ENCODE assay signal across 28 cellular contexts in genomic region chr3:73773228-73773627, GRCh38.
"Had no signal": no experiment of that assay in that cellular context is flagged by ENCODE, and none has a peak within 500 bp of the region (broad histone marks: within the 10 kb centered on the region; RNA-seq: fewer than 3 reads in every experiment).

No MANE protein-coding gene starts in this region.

- H3K36me3 ChIP-seq: breast epithelium, esophagus muscularis mucosa, gastrocnemius medialis, neutrophil, pancreas, thyroid gland, upper lobe of right lung had no signal

- DNase-seq: activated CD4-positive, alpha-beta memory T cell treated with anti-CD3 and anti-CD28 coated beads, Interleukin-2, amount 10 ng/mL, durations not matched to agents 7 days and 5 days; activated CD4-positive, alpha-beta T cell treated with anti-CD3 and anti-CD28 coated beads, Interleukin-2, amount 10 ng/mL, durations not matched to agents 24 days and 14 days; activated CD4-positive, CD25-positive, alpha-beta regulatory T cell treated with anti-CD3 and anti-CD28 coated beads, Interleukin-2, amount 50 U/mL, for 72 hours; activated naive CD8-positive, alpha-beta T cell treated with anti-CD3 and anti-CD28 coated beads, Interleukin-2, amount 50 U/mL, for 24 hours; activated T-cell treated with anti-CD3 and anti-CD28 coated beads, Interleukin-2, amount 50 U/mL, for 4 hours; effector CD4-positive, alpha-beta T cell; gastrocnemius medialis; glutamatergic neuron; mucosa of descending colon; nephron progenitor cell; pancreas; psoas muscle; stimulated activated CD4-positive, alpha-beta T cell treated with anti-CD3 and anti-CD28 coated beads, Interleukin-12 subunit alpha, Interleukin-12 subunit beta, amount 100 ng/mL, for 4 hours; stimulated activated CD4-positive, alpha-beta T cell treated with anti-CD3 and anti-CD28 coated beads, Interleukin-4, amount 100 ng/mL, for 1 hour; T-helper 2 cell; thyroid gland; upper lobe of right lung had no signal

- H3K9me3 Mint-ChIP-seq: activated naive CD4-positive, alpha-beta T cell treated with anti-CD3 and anti-CD28 coated beads, Interleukin-2, amount 50 U/mL, for 24 hours; dendritic cell treated with granulocyte-macrophage colony-stimulating factor and Interleukin-4, amounts not matched to agents 40 ng/mL and 50 ng/mL, for 4 days had no signal

- H3K27ac Mint-ChIP-seq: activated CD4-positive, alpha-beta memory T cell treated with anti-CD3 and anti-CD28 coated beads, Interleukin-2, amount 10 ng/mL, durations not matched to agents 7 days and 5 days; activated CD4-positive, alpha-beta T cell treated with anti-CD3 and anti-CD28 coated beads, Interleukin-2, amount 10 ng/mL, durations not matched to agents 24 days and 14 days; activated naive CD4-positive, alpha-beta T cell treated with anti-CD3 and anti-CD28 coated beads, Interleukin-2, amount 50 U/mL, for 24 hours; activated naive CD8-positive, alpha-beta T cell treated with anti-CD3 and anti-CD28 coated beads, Interleukin-2, amount 50 U/mL, for 24 hours; activated T-helper 17 cell treated with anti-CD3 and anti-CD28 coated beads, Interleukin-2, amount 50 U/mL, for 72 hours; dendritic cell treated with granulocyte-macrophage colony-stimulating factor and Interleukin-4, amounts not matched to agents 40 ng/mL and 50 ng/mL, for 4 days; nephron progenitor cell; stimulated activated effector memory CD8-positive, alpha-beta T cell treated with anti-CD3 and anti-CD28 coated beads, Interleukin-12 subunit alpha, Interleukin-12 subunit beta, amount 100 ng/mL, for 72 hours; stimulated activated naive CD8-positive, alpha-beta T cell treated with anti-CD3 and anti-CD28 coated beads, Interleukin-15, Interleukin-2, amounts not matched to agents 100 ng/mL and 50 ng/mL, for 24 hours had no signal

- H3K4me3 Mint-ChIP-seq: activated CD4-positive, alpha-beta memory T cell treated with anti-CD3 and anti-CD28 coated beads, Interleukin-2, amount 10 ng/mL, durations not matched to agents 7 days and 5 days; activated CD4-positive, alpha-beta T cell treated with anti-CD3 and anti-CD28 coated beads, Interleukin-2, amount 10 ng/mL, durations not matched to agents 24 days and 14 days; activated naive CD4-positive, alpha-beta T cell treated with anti-CD3 and anti-CD28 coated beads, Interleukin-2, amount 50 U/mL, for 24 hours; activated naive CD8-positive, alpha-beta T cell treated with anti-CD3 and anti-CD28 coated beads, Interleukin-2, amount 50 U/mL, for 24 hours; activated T-cell treated with anti-CD3 and anti-CD28 coated beads, Interleukin-2, amount 50 U/mL, for 4 hours; activated T-helper 17 cell treated with anti-CD3 and anti-CD28 coated beads, Interleukin-2, amount 50 U/mL, for 72 hours; central memory CD8-positive, alpha-beta T cell; dendritic cell treated with granulocyte-macrophage colony-stimulating factor and Interleukin-4, amounts not matched to agents 40 ng/mL and 50 ng/mL, for 4 days; nephron progenitor cell; stimulated activated effector memory CD8-positive, alpha-beta T cell treated with anti-CD3 and anti-CD28 coated beads, Interleukin-12 subunit alpha, Interleukin-12 subunit beta, amount 100 ng/mL, for 72 hours; stimulated activated naive CD8-positive, alpha-beta T cell treated with anti-CD3 and anti-CD28 coated beads, Interleukin-15, Interleukin-2, amounts not matched to agents 100 ng/mL and 50 ng/mL, for 24 hours had no signal

- H3K4me1 ChIP-seq: breast epithelium, gastrocnemius medialis, pancreas, psoas muscle, thyroid gland, upper lobe of right lung had no signal

- H3K27ac ChIP-seq: esophagus muscularis mucosa, gastrocnemius medialis, neutrophil, pancreas, psoas muscle, thyroid gland had no signal

- H3K4me1 Mint-ChIP-seq: activated CD4-positive, alpha-beta memory T cell treated with anti-CD3 and anti-CD28 coated beads, Interleukin-2, amount 10 ng/mL, durations not matched to agents 7 days and 5 days; activated CD4-positive, alpha-beta T cell treated with anti-CD3 and anti-CD28 coated beads, Interleukin-2, amount 10 ng/mL, durations not matched to agents 24 days and 14 days; activated naive CD4-positive, alpha-beta T cell treated with anti-CD3 and anti-CD28 coated beads, Interleukin-2, amount 50 U/mL, for 24 hours; activated naive CD8-positive, alpha-beta T cell treated with anti-CD3 and anti-CD28 coated beads, Interleukin-2, amount 50 U/mL, for 24 hours; activated T-helper 17 cell treated with anti-CD3 and anti-CD28 coated beads, Interleukin-2, amount 50 U/mL, for 72 hours; central memory CD8-positive, alpha-beta T cell; stimulated activated effector memory CD8-positive, alpha-beta T cell treated with anti-CD3 and anti-CD28 coated beads, Interleukin-12 subunit alpha, Interleukin-12 subunit beta, amount 100 ng/mL, for 72 hours had no signal

- ATAC-seq: activated naive CD8-positive, alpha-beta T cell treated with anti-CD3 and anti-CD28 coated beads, Interleukin-2, amount 50 U/mL, for 24 hours; activated T-cell treated with anti-CD3 and anti-CD28 coated beads, Interleukin-2, amount 50 U/mL, for 4 hours; activated T-helper 17 cell treated with anti-CD3 and anti-CD28 coated beads, Interleukin-2, amount 50 U/mL, for 72 hours; gastrocnemius medialis; left lobe of liver; mucosa of descending colon; pancreas; psoas muscle; stimulated activated effector memory CD8-positive, alpha-beta T cell treated with anti-CD3 and anti-CD28 coated beads, Interleukin-12 subunit alpha, Interleukin-12 subunit beta, amount 100 ng/mL, for 72 hours; upper lobe of right lung had no signal

- H3K4me3 ChIP-seq: breast epithelium, esophagus muscularis mucosa, gastrocnemius medialis, lung, mucosa of descending colon, pancreas, psoas muscle, thyroid gland, upper lobe of right lung had no signal

- H3K27me3 ChIP-seq: breast epithelium, esophagus muscularis mucosa, gastrocnemius medialis, neutrophil, pancreas, thyroid gland, upper lobe of right lung had no signal

- H3K36me3 Mint-ChIP-seq: activated naive CD4-positive, alpha-beta T cell treated with anti-CD3 and anti-CD28 coated beads, Interleukin-2, amount 50 U/mL, for 24 hours; stimulated activated effector memory CD8-positive, alpha-beta T cell treated with anti-CD3 and anti-CD28 coated beads, Interleukin-12 subunit alpha, Interleukin-12 subunit beta, amount 100 ng/mL, for 72 hours had no signal

- H3K9me3 ChIP-seq: esophagus muscularis mucosa, gastrocnemius medialis, mucosa of descending colon, neutrophil, pancreas, thyroid gland, upper lobe of right lung had no signal

- H3K27me3 Mint-ChIP-seq: activated CD4-positive, alpha-beta memory T cell treated with anti-CD3 and anti-CD28 coated beads, Interleukin-2, amount 10 ng/mL, durations not matched to agents 7 days and 5 days; activated CD4-positive, alpha-beta T cell treated with anti-CD3 and anti-CD28 coated beads, Interleukin-2, amount 10 ng/mL, durations not matched to agents 24 days and 14 days; activated naive CD4-positive, alpha-beta T cell treated with anti-CD3 and anti-CD28 coated beads, Interleukin-2, amount 50 U/mL, for 24 hours; activated naive CD8-positive, alpha-beta T cell treated with anti-CD3 and anti-CD28 coated beads, Interleukin-2, amount 50 U/mL, for 24 hours; activated T-helper 17 cell treated with anti-CD3 and anti-CD28 coated beads, Interleukin-2, amount 50 U/mL, for 72 hours; central memory CD8-positive, alpha-beta T cell; dendritic cell treated with granulocyte-macrophage colony-stimulating factor and Interleukin-4, amounts not matched to agents 40 ng/mL and 50 ng/mL, for 4 days; stimulated activated naive CD8-positive, alpha-beta T cell treated with anti-CD3 and anti-CD28 coated beads, Interleukin-15, Interleukin-2, amounts not matched to agents 100 ng/mL and 50 ng/mL, for 24 hours had no signal
